Comparison of ENCODE assay signal across 16 cellular contexts in the genomic region with DNA sequence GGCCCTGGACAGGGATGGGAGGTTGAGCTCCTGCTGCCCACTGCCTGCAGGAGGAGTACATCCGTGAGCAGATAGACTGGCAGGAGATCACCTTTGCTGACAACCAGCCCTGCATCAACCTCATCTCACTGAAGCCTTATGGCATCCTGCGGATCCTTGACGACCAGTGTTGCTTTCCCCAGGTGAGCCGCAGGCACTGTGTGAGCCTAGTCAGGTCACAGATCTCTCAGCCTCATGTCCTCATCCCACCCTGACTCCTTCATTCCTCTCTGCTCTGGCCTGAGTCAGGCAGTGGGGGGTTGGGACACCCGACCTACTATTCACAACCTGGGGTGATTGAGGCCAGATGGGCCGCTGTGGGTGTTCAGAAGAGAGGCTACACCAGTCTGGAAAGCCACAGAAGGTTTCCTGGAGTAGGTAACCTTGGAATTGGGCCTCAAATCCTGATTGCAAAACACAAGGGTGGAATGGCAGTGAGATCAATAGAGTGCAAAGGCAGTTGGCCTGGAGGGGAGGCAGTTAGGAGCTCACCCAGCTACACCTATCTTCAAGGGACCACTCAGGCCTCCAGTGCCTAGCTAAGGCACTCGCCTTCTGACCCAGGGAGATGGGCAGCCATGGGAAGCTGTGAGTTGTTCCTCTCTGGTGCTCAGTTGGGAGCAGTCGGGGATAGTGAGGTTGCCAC. TPM values are rescaled to one million over a fixed set of nuclear protein-coding genes. Genes with fewer than 3 reads are reported as not detected.
DNase-seq lines count a peak whose midpoint lies in the region; ATAC-seq and TF ChIP-seq lines count a peak whose summit lies in the region.
"Had no signal": no experiment of that assay in that cellular context is flagged by ENCODE, and none has a peak within 500 bp of the region (broad histone marks: within the 10 kb centered on the region; RNA-seq: fewer than 3 reads in every experiment).

No MANE protein-coding gene starts in this region.

- H3K56ac ChIP-seq in H9 (ENCODE audit: insufficient read length, low read depth, low read length), result no peak overlapping the region

- H2BK120ac ChIP-seq in H9 (ENCODE audit: low read depth, low read length, poor library complexity, severe bottlenecking), result no peak overlapping the region

- H3K36me3 ChIP-seq in RWPE2 (ENCODE audit: low read depth) (no peaks in the 10 kb centered on the region), neural progenitor cell (no peaks in the 10 kb centered on the region)
- no peaks in the 10 kb centered on the region for H3K36me3 ChIP-seq in CD8-positive, alpha-beta T cell (ENCODE audit: insufficient read depth, low read length)

- H2BK20ac ChIP-seq in H9 (ENCODE audit: low read depth, low read length, poor library complexity, severe bottlenecking), result no peak overlapping the region

- peaks cover 11% of the 10 kb centered on the region for H3K27me3 Mint-ChIP-seq in H9 (ENCODE audit: low read depth)
- peaks cover 4% of the 10 kb centered on the region for H3K27me3 Mint-ChIP-seq in neural progenitor cell (ENCODE audit: insufficient read depth, low read depth)
- peaks cover 2% of the 10 kb centered on the region for H3K27me3 Mint-ChIP-seq in CD8-positive, alpha-beta T cell (ENCODE audit: low read depth)

- H3K9me3 Mint-ChIP-seq in H9 (no peaks in the 10 kb centered on the region), neural progenitor cell (no peaks in the 10 kb centered on the region)
- no peaks in the 10 kb centered on the region for H3K9me3 Mint-ChIP-seq in CD8-positive, alpha-beta T cell
- H3K9me3 Mint-ChIP-seq: CD4-positive, alpha-beta T cell; HFFc6 had no signal

- H3K79me2 ChIP-seq in H9 (ENCODE audit: insufficient read depth, low read length) (no peaks in the 10 kb centered on the region), neural progenitor cell (ENCODE audit: low read depth) (no peaks in the 10 kb centered on the region)

- H4K8ac ChIP-seq in H9 (replicated peaks; ENCODE audit: insufficient read length, low read depth, low read length), result no peak overlapping the region

- H3K4me1 Mint-ChIP-seq in H9 (peaks cover 10 to 20% of the 10 kb centered on the region in 2 experiments), neural progenitor cell (peaks cover 15% of the 10 kb centered on the region)
- peaks cover 4% of the 10 kb centered on the region for H3K4me1 Mint-ChIP-seq in CD8-positive, alpha-beta T cell (ENCODE audit: low read depth)

- H2BK12ac ChIP-seq in H9 (ENCODE audit: insufficient read length, low read depth, low read length), result no peak overlapping the region

- no peak overlapping the region for H2BK15ac ChIP-seq in H9 (ENCODE audit: low read depth, low read length)

- no peak overlapping the region for H3K18ac ChIP-seq in H9 (ENCODE audit: insufficient read length, low read depth, low read length)

- H3K27ac ChIP-seq in H9 (ENCODE audit: insufficient read length, low read depth, low read length) (no peak overlapping the region), RWPE2 (ENCODE audit: poor library complexity, severe bottlenecking) (no peak overlapping the region), neural progenitor cell (no peak overlapping the region)
- no peak overlapping the region for H3K27ac ChIP-seq in CD8-positive, alpha-beta T cell (ENCODE audit: low read depth, low read length)

- H3K27me3 ChIP-seq in H9 (ENCODE audit: insufficient read depth, low read length) (no peaks in the 10 kb centered on the region), RWPE2 (ENCODE audit: insufficient read depth, poor library complexity, severe bottlenecking) (no peaks in the 10 kb centered on the region), neural progenitor cell (no peaks in the 10 kb centered on the region)
- H3K27me3 ChIP-seq in CD8-positive, alpha-beta T cell (ENCODE audit: insufficient read depth, low read length), result no peaks in the 10 kb centered on the region

- H3K4ac ChIP-seq in H9 (ENCODE audit: low read depth, low read length), result no peak overlapping the region

- no peak overlapping the region for H3T11ph ChIP-seq in H9 (ENCODE audit: low read length)

- no peak overlapping the region for H3K14ac ChIP-seq in H9 (ENCODE audit: insufficient read depth, low read length)

- whole genome bisulfite sequencing in H9 (ENCODE audit: extremely low coverage, insufficient read length, low lambda C conversion rate), result no CpG with 5 or more reads among the region's 8 CpGs

- H3F3A ChIP-seq in neural progenitor cell (ENCODE audit: low read depth), result no peaks in the 10 kb centered on the region

- H3K4me3 Mint-ChIP-seq in H9, result no peak overlapping the region
- no peak overlapping the region for H3K4me3 Mint-ChIP-seq in neural progenitor cell
- H3K4me3 Mint-ChIP-seq in CD8-positive, alpha-beta T cell, result no peak overlapping the region
- H3K4me3 Mint-ChIP-seq: B cell; CD4-positive, alpha-beta T cell; HFFc6 had no signal

- no peak for DNase-seq in H9
- DNase-seq in RWPE2 (ENCODE audit: low spot score), result no peak
- DNase-seq in left lobe of liver (ENCODE audit: low spot score), result peak; percentile 86
- no peak for DNase-seq in neural progenitor cell (ENCODE audit: low spot score)
- no peak for DNase-seq in activated CD4-positive, alpha-beta T cell treated with anti-CD3 and anti-CD28 coated beads, Interleukin-2, amount 50 U/mL, for 48 hours
- no peak for DNase-seq in CD8-positive, alpha-beta T cell
- DNase-seq: ACHN; CD4-positive, alpha-beta T cell; DMS79; GOT3; HCEC 1CT; HFFc6 had no signal

- H4K91ac ChIP-seq in H9 (ENCODE audit: insufficient read length, low read depth, low read length), result no peak overlapping the region

- H3K4me3 ChIP-seq in RWPE2 (ENCODE audit: severe bottlenecking), result no peak overlapping the region
- H3K4me3 ChIP-seq in neural progenitor cell, result no peak overlapping the region
- no peak overlapping the region for H3K4me3 ChIP-seq in CD8-positive, alpha-beta T cell (ENCODE audit: low read depth, low read length)

- H3K4me1 ChIP-seq in H9 (ENCODE audit: insufficient read depth, low read length) (0 out of 2 replicates have a peak, but pooled peaks cover 3% of the 10 kb centered on the region), RWPE2 (ENCODE audit: insufficient read depth, poor library complexity, severe bottlenecking) (no peaks in the 10 kb centered on the region), neural progenitor cell (peaks cover 1% of the 10 kb centered on the region)
- H3K4me1 ChIP-seq in CD8-positive, alpha-beta T cell (ENCODE audit: insufficient read depth, low read length), result peaks cover 9% of the 10 kb centered on the region

- H2AK5ac ChIP-seq in H9 (ENCODE audit: insufficient read length, low read length), result no peak overlapping the region

- POLR2A ChIA-PET in CD8-positive, alpha-beta T cell (lab: Charles Lee), result interaction anchor here (0.5 kb wide), 1 partner anchor 47 kb away, joined by 3 read pairs; no protein-coding TSS in a partner anchor

- intact Hi-C loops in CD8-positive, alpha-beta T cell (cut with DNase I, micrococcal nuclease), result no loop called here

- peak overlapping the region in 2 of 3 experiments; percentile 60 to 81; a peak in 2 of 7 replicates for H3K27ac Mint-ChIP-seq in H9
- peak overlapping the region; percentile 51 for H3K27ac Mint-ChIP-seq in neural progenitor cell
- no peak overlapping the region for H3K27ac Mint-ChIP-seq in CD8-positive, alpha-beta T cell
- H3K27ac Mint-ChIP-seq: B cell; CD4-positive, alpha-beta T cell; HFFc6 had no signal

- no peaks in the 10 kb centered on the region for H3K79me1 ChIP-seq in H9 (ENCODE audit: insufficient read depth, low read depth, low read length, poor library complexity, severe bottlenecking)

- CTCF ChIA-PET in CD8-positive, alpha-beta T cell (lab: Charles Lee), result no interaction called here

- no peak overlapping the region for H3K23ac ChIP-seq in H9 (ENCODE audit: insufficient read length, low read depth, low read length)

- H3K4me2 ChIP-seq in H9 (ENCODE audit: insufficient read depth, insufficient read length, low read length) (no peak overlapping the region), neural progenitor cell (no peak overlapping the region)

- H3K9me3 ChIP-seq in H9 (ENCODE audit: control insufficient read depth, low read depth, low read length) (no peaks in the 10 kb centered on the region), RWPE2 (ENCODE audit: severe bottlenecking) (no peaks in the 10 kb centered on the region), neural progenitor cell (ENCODE audit: low read depth) (no peaks in the 10 kb centered on the region)
- no peaks in the 10 kb centered on the region for H3K9me3 ChIP-seq in CD8-positive, alpha-beta T cell (ENCODE audit: low read length)

- no peak overlapping the region for H2AFZ ChIP-seq in H9 (ENCODE audit: low read length)
- no peak overlapping the region for H2AFZ ChIP-seq in neural progenitor cell (replicated peaks)

- H3K23me2 ChIP-seq in H9 (ENCODE audit: insufficient read length, low read depth, low read length, poor library complexity, severe bottlenecking), result no peaks in the 10 kb centered on the region

- H4K20me1 ChIP-seq in H9 (ENCODE audit: control insufficient read depth, insufficient read depth, insufficient read length), result no peaks in the 10 kb centered on the region
- H4K20me1 ChIP-seq in neural progenitor cell (ENCODE audit: low read depth), result no peaks in the 10 kb centered on the region

- H3K9ac ChIP-seq in H9 (ENCODE audit: extremely low read depth, insufficient read length, low read length) (no peak overlapping the region), neural progenitor cell (no peak overlapping the region)

- H2BK5ac ChIP-seq in H9 (ENCODE audit: insufficient read length, low read length), result no peak overlapping the region

- H3K36me3 Mint-ChIP-seq in H9 (ENCODE audit: insufficient read depth in 1 of 3, low read depth in 3 of 3), result no peaks in the 10 kb centered on the region
- no peaks in the 10 kb centered on the region for H3K36me3 Mint-ChIP-seq in neural progenitor cell
- H3K36me3 Mint-ChIP-seq in CD8-positive, alpha-beta T cell, result no peaks in the 10 kb centered on the region

- TF ChIP-seq CTCF in H9 (conservative IDR thresholded peaks at IDR 0.05) (no peak), RWPE2 (IDR thresholded peaks at IDR 0.05; ENCODE audit: poor library complexity, severe bottlenecking) (no peak), neural progenitor cell (IDR thresholded peaks at IDR 0.05) (no peak)
- TF ChIP-seq CTCF in CD8-positive, alpha-beta T cell (IDR thresholded peaks at IDR 0.05), result no peak

- no peak overlapping the region for H4K5ac ChIP-seq in H9 (ENCODE audit: insufficient read length, low read depth, low read length)

- ATAC-seq in RWPE2 (ENCODE audit: low read depth) (0 out of 3 replicates have a peak, but pooled peaks have one; percentile 20), left lobe of liver (peak; percentile 56), GM21447 (IDR thresholded peaks at IDR 0.05; ENCODE audit: unreplicated experiment) (no peak), HG02884 (IDR thresholded peaks at IDR 0.05; ENCODE audit: unreplicated experiment) (no peak)
- ATAC-seq in CD8-positive, alpha-beta T cell, result no peak

RNA-seq across cellular contexts. Expression of a gene that starts 29.7 kb away (rescaled TPM):
- total RNA-seq in H9 (2021) (2.3 and 2.5 TPM in 2 replicates), left lobe of liver (6.0 TPM), neural progenitor cell (ENCODE audit: low replicate concordance) (1.2 and 5.4 TPM in 2 replicates)
- 1 to 10 TPM in 1 of 2 experiments, under 1 TPM in 1; 0.78 to 1.8 TPM for total RNA-seq in CD8-positive, alpha-beta T cell
- total RNA-seq: G401 had no signal

RNA-seq across cellular contexts. Expression of a gene that starts 45.4 kb away (rescaled TPM):
- 89.8 and 92.5 TPM in 2 replicates for total RNA-seq in H9 (2021)
- 69.2 TPM for total RNA-seq in left lobe of liver
- 78.8 and 98.2 TPM in 2 replicates for total RNA-seq in neural progenitor cell (ENCODE audit: low replicate concordance)
- total RNA-seq in CD8-positive, alpha-beta T cell, result 100 to 1,000 TPM; 138 to 141 TPM

RNA-seq across cellular contexts. Expression of a gene that starts 50.5 kb away (rescaled TPM):
- total RNA-seq in H9 (2021) (48.5 and 52.0 TPM in 2 replicates), left lobe of liver (13.0 TPM), neural progenitor cell (ENCODE audit: low replicate concordance) (24.8 and 46.5 TPM in 2 replicates)
- 10 to 100 TPM; 45.4 to 46.3 TPM for total RNA-seq in CD8-positive, alpha-beta T cell

Comparison
In these comparisons a context has a peak if more than half of its experiments do, and no peak if none do; other contexts are left out.
1. ATAC-seq: peak in RWPE2 (single experiment) and left lobe of liver (single experiment); none in GM21447 (single experiment), CD8-positive, alpha-beta T cell (single experiment) and HG02884 (single experiment).